In genomic region chr4:153521467-153521866, GRCh38 we compare ENCODE assay signal across 15 cellular contexts. TPM values are rescaled to one million over a fixed set of nuclear protein-coding genes. Genes with fewer than 3 reads are reported as not detected.
DNase-seq lines count a peak whose midpoint lies in the region; ATAC-seq and TF ChIP-seq lines count a peak whose summit lies in the region.
"Had no signal": no experiment of that assay in that cellular context is flagged by ENCODE, and none has a peak within 500 bp of the region (broad histone marks: within the 10 kb centered on the region; RNA-seq: fewer than 3 reads in every experiment).

No MANE protein-coding gene starts in this region.

- no peaks in the 10 kb centered on the region for H3K27me3 Mint-ChIP-seq in CD4-positive, alpha-beta T cell

- in situ Hi-C loops in GM13976 (cut with MboI; ENCODE audit: low sequenced_read_pairs, unreplicated experiment), result loop anchor here (10.0 kb wide), 1 partner anchor 87 kb away; no protein-coding TSS in a partner anchor

- peak; percentile 54 for ATAC-seq in CD4-positive, alpha-beta T cell (ENCODE audit: poor library complexity)
- ATAC-seq in GM18511 (IDR thresholded peaks at IDR 0.05; ENCODE audit: unreplicated experiment) (peak; percentile 29), omental fat pad (ENCODE audit: low FRiP score) (no peak), GM19023 (IDR thresholded peaks at IDR 0.05; ENCODE audit: unreplicated experiment) (no peak)

- TF ChIP-seq CTCF in CD4-positive, alpha-beta T cell (IDR thresholded peaks at IDR 0.05), result no peak
- TF ChIP-seq CTCF in omental fat pad (IDR thresholded peaks at IDR 0.05) (no peak), GM13976 (IDR thresholded peaks at IDR 0.05; ENCODE audit: borderline replicate concordance, control extremely low read depth, extremely low read depth, insufficient read depth, missing control alignments) (no peak)

- H3K9me3 Mint-ChIP-seq in CD4-positive, alpha-beta T cell, result no peaks in the 10 kb centered on the region

- peaks cover 28% of the 10 kb centered on the region for H3K36me3 Mint-ChIP-seq in CD4-positive, alpha-beta T cell (ENCODE audit: low read depth)

- DNase-seq in CD4-positive, alpha-beta T cell, result peak in 1 of 10 experiments; percentile 25
- DNase-seq in central memory CD4-positive, alpha-beta T cell, result peak; percentile 38
- DNase-seq in activated gamma-delta T cell treated with Interleukin-2 at 50 U/mL for 16 hours (no peak), omental fat pad (ENCODE audit: low spot score) (no peak), GM13976 (ENCODE audit: low spot score) (no peak)
- DNase-seq: activated gamma-delta T cell, foreskin fibroblast, KG1, NCI-H2171 treated with DMSO at 0.1 percent for 48 hours, ovary, RPMI8226, thyroid gland had no signal

- H3K9me3 ChIP-seq in CD4-positive, alpha-beta T cell (ENCODE audit: control insufficient read depth, low read length), result no peaks in the 10 kb centered on the region
- H3K9me3 ChIP-seq in KOPT-K1 (ENCODE audit: insufficient read depth, low read length, poor library complexity, severe bottlenecking), result no peaks in the 10 kb centered on the region
- H3K9me3 ChIP-seq: ovary, thyroid gland had no signal

- CTCF ChIA-PET in CD4-positive, alpha-beta T cell (lab: Charles Lee), result interaction anchor here (1.0 to 1.9 kb wide), 6 partner anchors 21 to 89 kb away, joined by 3 to 8 read pairs (median 4); partner anchors contain the start of gene TMEM131L

- H3K27me3 ChIP-seq in CD4-positive, alpha-beta T cell (ENCODE audit: control insufficient read depth, insufficient read depth, low read length), result no peaks in the 10 kb centered on the region
- H3K27me3 ChIP-seq: ovary, thyroid gland had no signal

- H3K36me3 ChIP-seq in KOPT-K1 (ENCODE audit: insufficient read depth, low read length), result peaks cover 8% of the 10 kb centered on the region
- H3K36me3 ChIP-seq: ovary, thyroid gland had no signal

- H3K4me1 Mint-ChIP-seq in CD4-positive, alpha-beta T cell (ENCODE audit: low read depth), result peaks cover 90% of the 10 kb centered on the region

- H3K4me3 Mint-ChIP-seq in CD4-positive, alpha-beta T cell, result peak overlapping the region; percentile 85

- peak overlapping the region; percentile 66 for H3K27ac ChIP-seq in CD4-positive, alpha-beta T cell (ENCODE audit: low read depth, low read length)
- H3K27ac ChIP-seq in KOPT-K1 (ENCODE audit: low read depth, low read length, poor library complexity, severe bottlenecking), result peak overlapping the region; percentile 99
- H3K27ac ChIP-seq: ovary, thyroid gland had no signal

- POLR2A ChIA-PET in CD4-positive, alpha-beta T cell (lab: Charles Lee), result interaction anchor here (0.7 to 5.3 kb wide), 18 partner anchors 11 to 94 kb away, joined by 3 to 79 read pairs (median 7); partner anchors contain the start of gene TMEM131L

- intact Hi-C loops in CD4-positive, alpha-beta T cell (cut with DNase I, micrococcal nuclease), result loop anchor here (5.0 kb wide), 4 partner anchors 34 to 94 kb away; partner anchors contain the start of gene TMEM131L (in 1 of the 2)

- H3K27ac Mint-ChIP-seq in CD4-positive, alpha-beta T cell, result peak overlapping the region; percentile 91

RNA-seq across cellular contexts. Expression of gene TMEM131L, which starts 55.3 kb away (rescaled TPM):
- 100 to 1,000 TPM; 101 to 106 TPM for total RNA-seq in CD4-positive, alpha-beta T cell
- 10 to 100 TPM; 17.7 to 43.9 (median 24.8) TPM for total RNA-seq in omental fat pad

Comparison
In these comparisons a context has a peak if more than half of its experiments do, and no peak if none do; other contexts are left out.
1. ATAC-seq: peak in CD4-positive, alpha-beta T cell (single experiment) and GM18511 (single experiment); none in omental fat pad (single experiment) and GM19023 (single experiment).